ENCODE assay signal across 15 cellular contexts in the genomic region with DNA sequence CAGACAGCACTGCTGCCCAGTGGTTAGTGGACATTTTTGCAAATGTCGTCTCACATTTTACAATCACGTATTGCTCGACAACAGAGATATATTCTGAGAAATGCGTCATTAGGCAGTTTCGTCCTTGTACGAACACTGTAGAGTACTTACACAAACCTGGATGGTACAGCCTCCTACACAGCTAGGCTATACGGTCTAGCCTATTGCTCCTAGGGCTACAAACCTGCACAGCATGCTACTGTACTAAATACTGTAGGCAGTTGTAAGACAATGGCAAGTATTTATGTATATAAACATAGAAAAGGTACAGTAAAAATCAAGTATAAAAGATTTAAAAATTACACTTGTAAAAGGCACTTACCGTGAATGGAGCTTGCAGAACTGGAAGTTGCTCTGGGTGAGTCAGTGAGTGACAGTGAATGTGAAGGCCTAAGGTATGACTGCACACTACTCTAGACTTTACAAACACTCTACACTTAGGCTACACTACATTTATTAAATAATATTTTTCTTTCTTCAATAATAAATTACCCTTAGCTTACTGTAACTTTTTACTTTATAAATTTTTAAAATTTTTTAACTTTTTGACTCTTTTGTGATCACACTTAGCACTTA.
"Had no signal": no experiment of that assay in that cellular context is flagged by ENCODE, and none has a peak within 500 bp of the region (broad histone marks: within the 10 kb centered on the region; RNA-seq: fewer than 3 reads in every experiment).

No MANE protein-coding gene starts in this region.

- H3K4me3 ChIP-seq: stomach, thoracic aorta had no signal

- H3K9me3 ChIP-seq: stomach, thoracic aorta had no signal

- H3K36me3 Mint-ChIP-seq: natural killer cell had no signal

- H3K27ac ChIP-seq: stomach, thoracic aorta had no signal

- H3K27me3 ChIP-seq: stomach had no signal

- H3K27ac Mint-ChIP-seq: activated T-cell treated with anti-CD3 and anti-CD28 coated beads, Interleukin-2, amount 50 U/mL, for 72 hours; effector memory CD8-positive, alpha-beta T cell; immature natural killer cell; memory B cell; natural killer cell; T-helper 2 cell treated with Interferon-gamma antibody and Interleukin-4, amounts not matched to agents 5 μg/mL and 100 μg/mL, for 36 hours had no signal

- DNase-seq: activated CD4-positive, alpha-beta T cell treated with anti-CD3 and anti-CD28 coated beads, Interleukin-2, amount 50 U/mL, for 48 hours; activated CD4-positive, CD25-positive, alpha-beta regulatory T cell treated with anti-CD3 and anti-CD28 coated beads, Interleukin-2, amount 50 U/mL, for 72 hours; activated T-cell treated with anti-CD3 and anti-CD28 coated beads, Interleukin-2, amount 50 U/mL, for 72 hours; central memory CD4-positive, alpha-beta T cell; effector memory CD8-positive, alpha-beta T cell; glutamatergic neuron; immature natural killer cell; left colon; natural killer cell; right cardiac atrium; small intestine; stomach had no signal

- FAIRE-seq: small intestine had no signal

- H3K27me3 Mint-ChIP-seq: effector memory CD8-positive, alpha-beta T cell; memory B cell had no signal

- H3K4me1 Mint-ChIP-seq: immature natural killer cell, memory B cell, natural killer cell had no signal

- H3K4me1 ChIP-seq: stomach had no signal

- H3K4me3 Mint-ChIP-seq: activated T-cell treated with anti-CD3 and anti-CD28 coated beads, Interleukin-2, amount 50 U/mL, for 72 hours; effector memory CD8-positive, alpha-beta T cell; immature natural killer cell; memory B cell; natural killer cell; T-helper 2 cell treated with Interferon-gamma antibody and Interleukin-4, amounts not matched to agents 5 μg/mL and 100 μg/mL, for 36 hours had no signal

- H3K9me3 Mint-ChIP-seq: activated T-cell treated with anti-CD3 and anti-CD28 coated beads, Interleukin-2, amount 50 U/mL, for 72 hours; effector memory CD8-positive, alpha-beta T cell; immature natural killer cell; memory B cell; natural killer cell; T-helper 2 cell treated with Interferon-gamma antibody and Interleukin-4, amounts not matched to agents 5 μg/mL and 100 μg/mL, for 36 hours had no signal

- ATAC-seq: activated T-cell treated with anti-CD3 and anti-CD28 coated beads, Interleukin-2, amount 50 U/mL, for 72 hours; effector memory CD8-positive, alpha-beta T cell; natural killer cell; right cardiac atrium had no signal
